In genomic region chr18:7725897-7726296, GRCh38 we compare ENCODE assay signal across 21 cellular contexts.
"Had no signal": no experiment of that assay in that cellular context is flagged by ENCODE, and none has a peak within 500 bp of the region (broad histone marks: within the 10 kb centered on the region; RNA-seq: fewer than 3 reads in every experiment).

No MANE protein-coding gene starts in this region.

- H3K27ac Mint-ChIP-seq: natural killer cell; stimulated activated memory B cell treated with anti-CD40 and anti-IgM and Interleukin-4, amounts not matched to agents 10 μg/mL and 1 μg/mL and 100 μg/mL, for 72 hours; type B pancreatic cell had no signal

- H3K27ac ChIP-seq: coronary artery, esophagus muscularis mucosa, foreskin keratinocyte, lower lobe of right lung, neutrophil, pancreas, right lobe of liver, testis, tibial artery had no signal

- H3K4me1 ChIP-seq: foreskin keratinocyte, lower lobe of right lung, testis had no signal

- DNase-seq: dermis blood vessel endothelial cell; effector memory CD4-positive, alpha-beta T cell; foreskin keratinocyte; glutamatergic neuron; heart right ventricle; hypothalamus; left ventricle myocardium superior; lower lobe of right lung; natural killer cell; pancreas; right lobe of liver; stimulated activated CD4-positive, alpha-beta T cell treated with anti-CD3 and anti-CD28 coated beads, Interleukin-4, amount 100 ng/mL, for 4 hours; stimulated activated naive CD8-positive, alpha-beta T cell treated with anti-CD3 and anti-CD28 coated beads, Interleukin-15, Interleukin-2, amounts not matched to agents 100 U/mL and 50 U/mL, for 24 hours; substantia nigra; testis; tibial artery had no signal

- H3K36me3 ChIP-seq: esophagus muscularis mucosa, heart right ventricle, lower lobe of right lung, neutrophil, pancreas, right lobe of liver, tibial artery had no signal

- ATAC-seq: foreskin keratinocyte; natural killer cell; pancreas; right lobe of liver; stimulated activated memory B cell treated with anti-CD40 and anti-IgM and Interleukin-4, amounts not matched to agents 10 μg/mL and 1 μg/mL and 100 μg/mL, for 72 hours; stimulated activated naive CD8-positive, alpha-beta T cell treated with anti-CD3 and anti-CD28 coated beads, Interleukin-15, Interleukin-2, amounts not matched to agents 100 U/mL and 50 U/mL, for 24 hours had no signal

- H3K4me3 ChIP-seq: coronary artery, esophagus muscularis mucosa, heart right ventricle, lower lobe of right lung, pancreas, right lobe of liver, testis, tibial artery had no signal

- H3K4me1 Mint-ChIP-seq: natural killer cell; stimulated activated memory B cell treated with anti-CD40 and anti-IgM and Interleukin-4, amounts not matched to agents 10 μg/mL and 1 μg/mL and 100 μg/mL, for 72 hours had no signal

- H3K27me3 Mint-ChIP-seq: stimulated activated memory B cell treated with anti-CD40 and anti-IgM and Interleukin-4, amounts not matched to agents 10 μg/mL and 1 μg/mL and 100 μg/mL, for 72 hours; type B pancreatic cell had no signal

- H3K27me3 ChIP-seq: esophagus muscularis mucosa, foreskin keratinocyte, heart right ventricle, neutrophil, pancreas, right lobe of liver, testis, tibial artery had no signal

- H3K4me3 Mint-ChIP-seq: natural killer cell; stimulated activated memory B cell treated with anti-CD40 and anti-IgM and Interleukin-4, amounts not matched to agents 10 μg/mL and 1 μg/mL and 100 μg/mL, for 72 hours; type B pancreatic cell had no signal

- H3K9me3 ChIP-seq: esophagus muscularis mucosa, heart right ventricle, lower lobe of right lung, neutrophil, pancreas, right lobe of liver, testis, tibial artery had no signal

- H3K36me3 Mint-ChIP-seq: natural killer cell; stimulated activated memory B cell treated with anti-CD40 and anti-IgM and Interleukin-4, amounts not matched to agents 10 μg/mL and 1 μg/mL and 100 μg/mL, for 72 hours; type B pancreatic cell had no signal
